11 cellular contexts compared by ENCODE assay signal in the genomic region with DNA sequence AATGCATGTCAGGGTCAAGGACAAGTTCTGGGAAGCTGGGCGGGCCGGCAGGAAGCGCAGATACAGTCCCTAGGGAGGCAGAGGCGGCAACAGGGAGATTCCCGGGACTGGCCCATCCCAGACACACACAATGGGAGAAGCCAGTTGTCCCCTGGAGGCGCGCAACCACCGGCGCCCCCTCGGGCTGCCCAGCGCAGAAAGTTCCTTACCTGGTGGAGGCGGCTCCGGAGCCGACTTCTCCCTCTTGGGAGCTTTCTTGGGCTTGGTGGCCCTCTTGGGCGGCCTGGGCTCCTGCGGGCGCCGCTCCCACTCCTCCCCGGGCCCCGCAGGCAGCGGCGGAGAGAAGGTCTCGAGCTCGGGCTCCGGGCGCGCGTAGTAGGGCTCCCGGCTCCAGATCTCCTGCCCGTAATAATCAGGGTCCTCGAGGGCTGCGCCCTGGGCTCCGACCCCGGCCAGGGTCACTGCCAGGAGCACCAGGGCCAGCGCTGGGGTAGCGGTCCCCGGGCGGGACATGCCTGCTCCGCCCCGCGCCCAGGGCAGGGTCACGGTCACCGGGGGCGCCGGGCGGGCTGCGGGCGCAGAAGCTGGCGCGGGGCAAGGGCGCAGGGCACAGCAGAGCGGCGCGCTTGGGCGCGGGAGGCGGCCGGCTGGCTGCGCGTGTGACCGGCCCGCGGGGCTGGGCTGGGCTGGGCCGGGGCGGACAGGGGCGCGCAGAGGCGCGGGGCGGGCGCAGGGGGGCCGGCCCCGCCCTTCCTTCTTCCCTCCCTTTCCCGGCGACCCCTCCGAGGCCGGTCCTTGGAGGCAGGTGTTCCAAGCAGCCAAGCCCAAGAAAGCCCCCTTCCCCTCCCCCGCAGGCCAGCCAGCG. TPM values are rescaled to one million over a fixed set of nuclear protein-coding genes. Genes with fewer than 3 reads are reported as not detected.
DNase-seq lines count a peak whose midpoint lies in the region; ATAC-seq and TF ChIP-seq lines count a peak whose summit lies in the region.
"Had no signal": no experiment of that assay in that cellular context is flagged by ENCODE, and none has a peak within 500 bp of the region (broad histone marks: within the 10 kb centered on the region; RNA-seq: fewer than 3 reads in every experiment).

Gene CPXM2, minus strand, starts transcription at position 661 of the 865 bp plus-strand sequence. Its CDS starts 148 bp downstream, at position 513.

- H3K27ac ChIP-seq in thoracic aorta, result peak within 1 kb of the TSS; percentile 97 to 99

- TF ChIP-seq CTCF in fibroblast of the aortic adventitia (IDR thresholded peaks at IDR 0.05; ENCODE audit: insufficient read depth, low read length), result peak; percentile 13
- TF ChIP-seq CTCF in mesothelial cell of epicardium (IDR thresholded peaks at IDR 0.05; ENCODE audit: unreplicated experiment), result no peak
- TF ChIP-seq CTCF in thoracic aorta (IDR thresholded peaks at IDR 0.05), result no peak

- no peak within 1 kb of the TSS for H3K27ac Mint-ChIP-seq in mesothelial cell of epicardium
- H3K27ac Mint-ChIP-seq in stimulated activated effector memory CD8-positive, alpha-beta T cell treated with anti-CD3 and anti-CD28 coated beads, Interleukin-12 subunit alpha, Interleukin-12 subunit beta, amount 100 ng/mL, for 72 hours, result no peak within 1 kb of the TSS

- H3K27me3 ChIP-seq in MG63 (peaks cover 2% of the 10 kb centered on the region; the same call in 1 of the 2 replicates), thoracic aorta (replicated peaks; ENCODE audit: insufficient read depth) (no peaks in the 10 kb centered on the region)

- no peaks in the 10 kb centered on the region for H3K36me3 Mint-ChIP-seq in mesothelial cell of epicardium
- H3K36me3 Mint-ChIP-seq in stimulated activated effector memory CD8-positive, alpha-beta T cell treated with anti-CD3 and anti-CD28 coated beads, Interleukin-12 subunit alpha, Interleukin-12 subunit beta, amount 100 ng/mL, for 72 hours, result no peaks in the 10 kb centered on the region

- DNase-seq in MG63 (no peak), fibroblast of the aortic adventitia (ENCODE audit: low read depth) (no peak), mesothelial cell of epicardium (ENCODE audit: low spot score in 2 of 2, unreplicated experiment in 2 of 2) (no peak), thoracic aorta (ENCODE audit: low spot score) (no peak), dermis blood vessel endothelial cell (no peak), T-helper 2 cell (no peak), germinal center (ENCODE audit: low spot score) (no peak)
- no peak for DNase-seq in stimulated activated effector memory CD8-positive, alpha-beta T cell treated with anti-CD3 and anti-CD28 coated beads, Interleukin-12 subunit alpha, Interleukin-12 subunit beta, amount 100 ng/mL, for 72 hours (ENCODE audit: low spot score in 2 of 2)
- DNase-seq: DMS153, GOT3, NCI-H774 had no signal

- peaks cover 23 to 37% of the 10 kb centered on the region in 2 donors for H3K4me1 ChIP-seq in thoracic aorta (ENCODE audit: control insufficient read depth in 1 of 2, low read depth in 2 of 2)

- H3K9me3 ChIP-seq in MG63 (no peaks in the 10 kb centered on the region), thoracic aorta (no peaks in the 10 kb centered on the region)

- H3K9me3 Mint-ChIP-seq in mesothelial cell of epicardium, result no peaks in the 10 kb centered on the region
- no peaks in the 10 kb centered on the region for H3K9me3 Mint-ChIP-seq in stimulated activated effector memory CD8-positive, alpha-beta T cell treated with anti-CD3 and anti-CD28 coated beads, Interleukin-12 subunit alpha, Interleukin-12 subunit beta, amount 100 ng/mL, for 72 hours

- H3K36me3 ChIP-seq in MG63 (no peaks in the 10 kb centered on the region), thoracic aorta (no peaks in the 10 kb centered on the region)

- peaks cover 12% of the 10 kb centered on the region for H3K4me1 Mint-ChIP-seq in mesothelial cell of epicardium
- peaks cover 4% of the 10 kb centered on the region for H3K4me1 Mint-ChIP-seq in stimulated activated effector memory CD8-positive, alpha-beta T cell treated with anti-CD3 and anti-CD28 coated beads, Interleukin-12 subunit alpha, Interleukin-12 subunit beta, amount 100 ng/mL, for 72 hours

- H3K4me3 Mint-ChIP-seq in mesothelial cell of epicardium, result peak within 1 kb of the TSS; percentile 44
- H3K4me3 Mint-ChIP-seq in stimulated activated effector memory CD8-positive, alpha-beta T cell treated with anti-CD3 and anti-CD28 coated beads, Interleukin-12 subunit alpha, Interleukin-12 subunit beta, amount 100 ng/mL, for 72 hours, result no peak within 1 kb of the TSS

- H3K4me3 ChIP-seq in MG63 (peak within 1 kb of the TSS; percentile 12; the same call in 1 of the 2 replicates), fibroblast of the aortic adventitia (ENCODE audit: low read depth, low read length) (peak within 1 kb of the TSS; percentile 63), thoracic aorta (peak within 1 kb of the TSS; percentile 90)

- ATAC-seq in thoracic aorta (ENCODE audit: insufficient number of reproducible peaks, low FRiP score, low read depth), result peak; percentile 29
- no peak for ATAC-seq in stimulated activated effector memory CD8-positive, alpha-beta T cell treated with anti-CD3 and anti-CD28 coated beads, Interleukin-12 subunit alpha, Interleukin-12 subunit beta, amount 100 ng/mL, for 72 hours

- H3K27me3 Mint-ChIP-seq in mesothelial cell of epicardium (ENCODE audit: low read depth), result peaks cover 65% of the 10 kb centered on the region

RNA-seq across cellular contexts. Expression of gene CPXM2, which starts in this region (rescaled TPM):
- 0.52 and 0.92 TPM in 2 replicates for total RNA-seq in MG63 (2014; rRNA removed; shearing (Covaris generic); ENCODE audit: low replicate concordance)
- total RNA-seq in fibroblast of the aortic adventitia (ENCODE audit: low replicate concordance) (31.6 and 64.0 TPM in 2 replicates), mesothelial cell of epicardium (0.53 to 0.92 TPM (median 0.86 TPM) in 3 replicates), thoracic aorta (100 to 1,000 TPM; 275 to 348 TPM), dermis blood vessel endothelial cell (0.51 and 1.0 TPM in 2 replicates)

Comparison
In these comparisons a context has a peak if more than half of its experiments do, and no peak if none do; other contexts are left out.
1. RNA of gene CPXM2 (total RNA-seq): 275 to 348 TPM in thoracic aorta and 31.6 to 64.0 TPM in fibroblast of the aortic adventitia; 0.51 to 1.0 TPM in dermis blood vessel endothelial cell, 0.52 to 0.92 TPM in MG63 and 0.53 to 0.92 TPM in mesothelial cell of epicardium; every median in the first group is over 10 times any median in the second.
2. H3K4me3 ChIP-seq: peak in every context shown above with its lines; median percentile 90 in thoracic aorta; 63 in fibroblast of the aortic adventitia; 12 in MG63.